In genomic region chr18:3411327-3411726, GRCh38 we compare ENCODE assay signal across 14 cellular contexts. TPM values are rescaled to one million over a fixed set of nuclear protein-coding genes. Genes with fewer than 3 reads are reported as not detected.
DNase-seq lines count a peak whose midpoint lies in the region; ATAC-seq and TF ChIP-seq lines count a peak whose summit lies in the region.
"Had no signal": no experiment of that assay in that cellular context is flagged by ENCODE, and none has a peak within 500 bp of the region (broad histone marks: within the 10 kb centered on the region; RNA-seq: fewer than 3 reads in every experiment).

No MANE protein-coding gene starts in this region.

- peaks cover 0 to 8% (median 0%) of the 10 kb centered on the region in 3 donors for H3K27me3 Mint-ChIP-seq in naive B cell

- H3K4me3 ChIP-seq in heart right ventricle (peak overlapping the region in 7 of 10 donors; percentile 30 to 50 (median 47)), adipocyte (ENCODE audit: low read length) (peak overlapping the region; percentile 82), vagina (peak overlapping the region; percentile 35 to 41)

- no peaks in the 10 kb centered on the region for H3K4me1 ChIP-seq in heart right ventricle
- no peaks in the 10 kb centered on the region for H3K4me1 ChIP-seq in adipocyte (ENCODE audit: control insufficient read depth, insufficient read depth, low read length)
- H3K4me1 ChIP-seq in vagina = peaks cover 6% of the 10 kb centered on the region

- H3K27ac ChIP-seq in heart right ventricle (no peak overlapping the region), vagina (no peak overlapping the region)

- ATAC-seq in heart right ventricle (peak in 2 of 8 donors; percentile 9 to 18), Right ventricle myocardium inferior (no peak), naive B cell (ENCODE audit: low read depth in 2 of 2) (no peak)

- TF ChIP-seq CTCF in heart right ventricle (IDR thresholded peaks at IDR 0.05) (no peak), vagina (IDR thresholded peaks at IDR 0.05) (no peak)

- no peaks in the 10 kb centered on the region for H3K36me3 ChIP-seq in heart right ventricle
- H3K36me3 ChIP-seq in adipocyte (ENCODE audit: control insufficient read depth, insufficient read depth, low read length, severe bottlenecking) = no peaks in the 10 kb centered on the region
- H3K36me3 ChIP-seq in vagina = no peaks in the 10 kb centered on the region

- intact Hi-C loops in heart right ventricle (cut with DNase I) (loop anchor here in 1 of 10 donors (10.0 kb wide), 1 partner anchor 97 kb away; no protein-coding TSS in a partner anchor), Right ventricle myocardium inferior (cut with DNase I) (no loop called here), vagina (cut with DNase I) (no loop called here)

- no peaks in the 10 kb centered on the region for H3K9me3 Mint-ChIP-seq in naive B cell
- H3K9me3 Mint-ChIP-seq: activated naive CD4-positive, alpha-beta T cell treated with anti-CD3 and anti-CD28 coated beads, Interleukin-2, amount 10 ng/mL, durations not matched to agents 7 days and 5 days; T-helper 2 cell treated with Interferon-gamma antibody and Interleukin-4, amounts not matched to agents 5 μg/mL and 100 μg/mL, for 36 hours had no signal

- TF ChIP-seq POLR2A in vagina (IDR thresholded peaks at IDR 0.05) = no peak

- peak overlapping the region; percentile 83 for H3K9ac ChIP-seq in adipocyte (ENCODE audit: low read length)

- H3K27ac Mint-ChIP-seq in naive B cell = no peak overlapping the region
- H3K27ac Mint-ChIP-seq: activated naive CD4-positive, alpha-beta T cell treated with anti-CD3 and anti-CD28 coated beads, Interleukin-2, amount 10 ng/mL, durations not matched to agents 7 days and 5 days; T-helper 2 cell treated with Interferon-gamma antibody and Interleukin-4, amounts not matched to agents 5 μg/mL and 100 μg/mL, for 36 hours had no signal

- no peaks in the 10 kb centered on the region for H3K36me3 Mint-ChIP-seq in naive B cell
- H3K36me3 Mint-ChIP-seq: activated naive CD4-positive, alpha-beta T cell treated with anti-CD3 and anti-CD28 coated beads, Interleukin-2, amount 10 ng/mL, durations not matched to agents 7 days and 5 days had no signal

- H3K27me3 ChIP-seq in heart right ventricle = peaks cover 0 to 13% (median 6%) of the 10 kb centered on the region in 7 donors
- H3K27me3 ChIP-seq in adipocyte (replicated peaks; ENCODE audit: control insufficient read depth, insufficient read depth, low read length) = no peaks in the 10 kb centered on the region
- no peaks in the 10 kb centered on the region for H3K27me3 ChIP-seq in vagina

- WGBS in heart right ventricle, 2 donors = 79 to 80% methylated on average over 3 of the region's 3 CpGs

- peak overlapping the region in 5 of 8 donors; percentile 15 to 77 (median 55) for H3K4me3 Mint-ChIP-seq in naive B cell
- H3K4me3 Mint-ChIP-seq: activated naive CD4-positive, alpha-beta T cell treated with anti-CD3 and anti-CD28 coated beads, Interleukin-2, amount 10 ng/mL, durations not matched to agents 7 days and 5 days had no signal

- peaks cover 4 to 13% (median 13%) of the 10 kb centered on the region in 3 donors for H3K4me1 Mint-ChIP-seq in naive B cell

- no peak for DNase-seq in heart right ventricle
- DNase-seq in Right ventricle myocardium inferior (ENCODE audit: missing footprints) = no peak
- DNase-seq in adipocyte (ENCODE audit: low read depth) = no peak
- DNase-seq in naive B cell = no peak
- DNase-seq in vagina (ENCODE audit: extremely low spot score in 2 of 2) = no peak
- no peak for DNase-seq in T1000 (lab: John Stamatoyannopoulos, UW)
- no peak for DNase-seq in ureter (ENCODE audit: low spot score)
- no peak for DNase-seq in stimulated activated CD4-positive, alpha-beta T cell treated with anti-CD3 and anti-CD28 coated beads, Interleukin-15, amount 100 ng/mL, for 24 hours
- DNase-seq: GDM1; MV-4-11; NCI-H1930; stimulated activated naive CD4-positive, alpha-beta T cell treated with Interleukin-2 at 50 U/mL for 16 hours had no signal

- H3K9me3 ChIP-seq in heart right ventricle (no peaks in the 10 kb centered on the region), adipocyte (ENCODE audit: control insufficient read depth, low read length) (no peaks in the 10 kb centered on the region), vagina (no peaks in the 10 kb centered on the region)

RNA-seq across cellular contexts. Expression of gene TGIF1, which starts 38.6 kb away (rescaled TPM):
- total RNA-seq in heart right ventricle = 10 to 100 TPM in 3 of 10 donors, 1 to 10 TPM in 7; 4.9 to 22.2 (median 7.9) TPM
- 10 to 100 TPM; 19.8 to 29.0 TPM for polyA plus RNA-seq in heart right ventricle
- total RNA-seq in Right ventricle myocardium inferior = 8.4 TPM
- 100 to 1,000 TPM in 1 of 6 donors, 10 to 100 TPM in 5; 34.1 to 114 (median 46.4) TPM for polyA plus RNA-seq in naive B cell (ENCODE audit: low read depth in 6 of 6)
- total RNA-seq in vagina = 60.9 TPM
- 64.0 TPM for total RNA-seq in ureter
